In genomic region chr10:11451640-11452260, GRCh38 we compare ENCODE assay signal across 28 cellular contexts.
DNase-seq lines count a peak whose midpoint lies in the region; ATAC-seq and TF ChIP-seq lines count a peak whose summit lies in the region.
"Had no signal": no experiment of that assay in that cellular context is flagged by ENCODE, and none has a peak within 500 bp of the region (broad histone marks: within the 10 kb centered on the region; RNA-seq: fewer than 3 reads in every experiment).

No MANE protein-coding gene starts in this region.

- H2BK15ac ChIP-seq in H9 (ENCODE audit: low read depth, low read length) = no peak overlapping the region

- no peak overlapping the region for H2BK5ac ChIP-seq in H9 (ENCODE audit: insufficient read length, low read length)

- no peak overlapping the region for H3K4me3 Mint-ChIP-seq in H9
- no peak overlapping the region for H3K4me3 Mint-ChIP-seq in osteocyte (ENCODE audit: unreplicated experiment)
- H3K4me3 Mint-ChIP-seq: immature natural killer cell; naive thymus-derived CD4-positive, alpha-beta T cell; stimulated activated effector memory CD8-positive, alpha-beta T cell treated with anti-CD3 and anti-CD28 coated beads, Interleukin-12 subunit alpha, Interleukin-12 subunit beta, amount 100 ng/mL, for 72 hours; T-helper 1 cell treated with Interleukin-12 subunit alpha and Interleukin-12 subunit beta and Interleukin-4 antibody, amounts not matched to agents 30 μg/mL and 1 μg/mL, for 36 hours had no signal

- no peak overlapping the region for H2AFZ ChIP-seq in H9 (ENCODE audit: low read length)

- H3K4me1 ChIP-seq in H9 (ENCODE audit: insufficient read depth, low read length) = no peaks in the 10 kb centered on the region
- no peaks in the 10 kb centered on the region for H3K4me1 ChIP-seq in foreskin keratinocyte
- H3K4me1 ChIP-seq: body of pancreas, gastroesophageal sphincter, upper lobe of left lung had no signal

- H3K9me3 Mint-ChIP-seq in H9 = no peaks in the 10 kb centered on the region
- H3K9me3 Mint-ChIP-seq in osteocyte (ENCODE audit: unreplicated experiment) = no peaks in the 10 kb centered on the region
- H3K9me3 Mint-ChIP-seq: immature natural killer cell; stimulated activated effector memory CD8-positive, alpha-beta T cell treated with anti-CD3 and anti-CD28 coated beads, Interleukin-12 subunit alpha, Interleukin-12 subunit beta, amount 100 ng/mL, for 72 hours; T-helper 1 cell treated with Interleukin-12 subunit alpha and Interleukin-12 subunit beta and Interleukin-4 antibody, amounts not matched to agents 30 μg/mL and 1 μg/mL, for 36 hours had no signal

- peaks cover 2% of the 10 kb centered on the region for H4K20me1 ChIP-seq in H9 (ENCODE audit: control insufficient read depth, insufficient read depth, insufficient read length)

- no peak overlapping the region for H2BK20ac ChIP-seq in H9 (ENCODE audit: low read depth, low read length, poor library complexity, severe bottlenecking)

- peaks cover 16 to 19% of the 10 kb centered on the region in 2 experiments for H3K4me1 Mint-ChIP-seq in H9
- no peaks in the 10 kb centered on the region for H3K4me1 Mint-ChIP-seq in osteocyte (ENCODE audit: unreplicated experiment)
- H3K4me1 Mint-ChIP-seq: immature natural killer cell had no signal

- DNase-seq in D341Med (ENCODE audit: low spot score) = peak; percentile 19
- DNase-seq in H9 = peak; percentile 22
- peak; percentile 51 for DNase-seq in islet precursor cell
- peak; percentile 48 for DNase-seq in osteocyte (ENCODE audit: extremely low spot score, unreplicated experiment)
- no peak for DNase-seq in foreskin keratinocyte
- DNase-seq in activated naive CD4-positive, alpha-beta T cell treated with Interleukin-2 at 50 U/mL for 16 hours = no peak
- DNase-seq: activated gamma-delta T cell; activated T-cell treated with anti-CD3 and anti-CD28 coated beads, Interleukin-2, amount 50 U/mL, for 1 hour; body of pancreas; cerebellar nuclear complex; dorsolateral prefrontal cortex; EL; hypothalamus; immature natural killer cell; left ventricle myocardium superior; naive thymus-derived CD4-positive, alpha-beta T cell; NCI-H1417 treated with DMSO at 0.1 percent for 48 hours; NCI-H446 treated with DMSO at 0.1 percent for 48 hours; ovary; RPMI8226; stimulated activated CD4-positive, alpha-beta T cell treated with anti-CD3 and anti-CD28 coated beads, Interleukin-4, amount 100 ng/mL, for 1 hour; substantia nigra had no signal

- H3K18ac ChIP-seq in H9 (ENCODE audit: insufficient read length, low read depth, low read length) = no peak overlapping the region

- no peak overlapping the region for H3K14ac ChIP-seq in H9 (ENCODE audit: insufficient read depth, low read length)

- no peak overlapping the region for H2BK120ac ChIP-seq in H9 (ENCODE audit: low read depth, low read length, poor library complexity, severe bottlenecking)

- no peak overlapping the region for H3K4me2 ChIP-seq in H9 (ENCODE audit: insufficient read depth, insufficient read length, low read length)
- H3K4me2 ChIP-seq: KMS-11 had no signal

- peaks cover 2% of the 10 kb centered on the region for H3K27me3 Mint-ChIP-seq in H9 (ENCODE audit: low read depth)
- peaks cover 12% of the 10 kb centered on the region for H3K27me3 Mint-ChIP-seq in osteocyte (ENCODE audit: unreplicated experiment)

- H3K27ac ChIP-seq in H9 (ENCODE audit: insufficient read length, low read depth, low read length) (no peak overlapping the region), foreskin keratinocyte (no peak overlapping the region)
- H3K27ac ChIP-seq: body of pancreas, dorsolateral prefrontal cortex, gastroesophageal sphincter, KMS-11, ovary, upper lobe of left lung had no signal

- H3K79me2 ChIP-seq in H9 (ENCODE audit: insufficient read depth, low read length) = no peaks in the 10 kb centered on the region

- no peak overlapping the region for H3T11ph ChIP-seq in H9 (ENCODE audit: low read length)

- no peak overlapping the region for H3K23ac ChIP-seq in H9 (ENCODE audit: insufficient read length, low read depth, low read length)

- no peaks in the 10 kb centered on the region for H3K9me3 ChIP-seq in H9 (ENCODE audit: control insufficient read depth, low read depth, low read length)
- H3K9me3 ChIP-seq: body of pancreas, gastroesophageal sphincter, ovary, upper lobe of left lung had no signal

- H3K27me3 ChIP-seq in H9 (ENCODE audit: insufficient read depth, low read length) = no peaks in the 10 kb centered on the region
- H3K27me3 ChIP-seq in foreskin keratinocyte = peaks cover 24% of the 10 kb centered on the region
- H3K27me3 ChIP-seq: body of pancreas, ovary, upper lobe of left lung had no signal

- no peak for ATAC-seq in GM19324 (IDR thresholded peaks at IDR 0.05; ENCODE audit: low FRiP score, unreplicated experiment)
- ATAC-seq in foreskin keratinocyte = no peak
- ATAC-seq: body of pancreas; gastroesophageal sphincter; left ventricle myocardium superior; naive thymus-derived CD4-positive, alpha-beta T cell; stimulated activated effector memory CD8-positive, alpha-beta T cell treated with anti-CD3 and anti-CD28 coated beads, Interleukin-12 subunit alpha, Interleukin-12 subunit beta, amount 100 ng/mL, for 72 hours had no signal

- peaks cover 0 to 8% (median 4%) of the 10 kb centered on the region in 3 experiments; a peak in 2 of 7 replicates for H3K36me3 Mint-ChIP-seq in H9 (ENCODE audit: insufficient read depth in 1 of 3, low read depth in 3 of 3)
- H3K36me3 Mint-ChIP-seq in osteocyte (ENCODE audit: unreplicated experiment) = no peaks in the 10 kb centered on the region
- H3K36me3 Mint-ChIP-seq: immature natural killer cell; stimulated activated effector memory CD8-positive, alpha-beta T cell treated with anti-CD3 and anti-CD28 coated beads, Interleukin-12 subunit alpha, Interleukin-12 subunit beta, amount 100 ng/mL, for 72 hours had no signal

- no peak overlapping the region for H3K4ac ChIP-seq in H9 (ENCODE audit: low read depth, low read length)

- TF ChIP-seq CTCF in H9 (conservative IDR thresholded peaks at IDR 0.05) = no peak
- no peak for TF ChIP-seq CTCF in osteocyte (IDR thresholded peaks at IDR 0.05)
- no peak for TF ChIP-seq CTCF in foreskin keratinocyte (conservative IDR thresholded peaks at IDR 0.05)

- H3K56ac ChIP-seq in H9 (ENCODE audit: insufficient read length, low read depth, low read length) = no peak overlapping the region

- WGBS in H9 (ENCODE audit: extremely low coverage, insufficient read length, low lambda C conversion rate) = no CpG with 5 or more reads among the region's 13 CpGs

- no peak overlapping the region for H2AK5ac ChIP-seq in H9 (ENCODE audit: insufficient read length, low read length)

- H4K91ac ChIP-seq in H9 (ENCODE audit: insufficient read length, low read depth, low read length) = no peak overlapping the region

- H3K79me1 ChIP-seq in H9 (ENCODE audit: insufficient read depth, low read depth, low read length, poor library complexity, severe bottlenecking) = no peaks in the 10 kb centered on the region

- H4K5ac ChIP-seq in H9 (ENCODE audit: insufficient read length, low read depth, low read length) = no peak overlapping the region

- no peak overlapping the region for H3K9ac ChIP-seq in H9 (ENCODE audit: extremely low read depth, insufficient read length, low read length)
- H3K9ac ChIP-seq: KMS-11 had no signal

- no peak overlapping the region for H4K8ac ChIP-seq in H9 (replicated peaks; ENCODE audit: insufficient read length, low read depth, low read length)

- no peaks in the 10 kb centered on the region for H3K23me2 ChIP-seq in H9 (ENCODE audit: insufficient read length, low read depth, low read length, poor library complexity, severe bottlenecking)

- H2BK12ac ChIP-seq in H9 (ENCODE audit: insufficient read length, low read depth, low read length) = no peak overlapping the region

- H3K27ac Mint-ChIP-seq in H9 (no peak overlapping the region; a peak in 1 of 7 replicates), osteocyte (ENCODE audit: unreplicated experiment) (no peak overlapping the region)
- H3K27ac Mint-ChIP-seq: immature natural killer cell; stimulated activated effector memory CD8-positive, alpha-beta T cell treated with anti-CD3 and anti-CD28 coated beads, Interleukin-12 subunit alpha, Interleukin-12 subunit beta, amount 100 ng/mL, for 72 hours; T-helper 1 cell treated with Interleukin-12 subunit alpha and Interleukin-12 subunit beta and Interleukin-4 antibody, amounts not matched to agents 30 μg/mL and 1 μg/mL, for 36 hours had no signal

Comparison
In these comparisons a context has a peak if more than half of its experiments do, and no peak if none do; other contexts are left out.
1. DNase-seq: peak in D341Med (single experiment), H9 (single experiment), islet precursor cell (single experiment) and osteocyte (single experiment); none in foreskin keratinocyte (0 of 2) and activated naive CD4-positive, alpha-beta T cell treated with Interleukin-2 at 50 U/mL for 16 hours (single experiment).